6 cellular contexts compared by ENCODE assay signal in genomic region chrY:24270659-24271058, GRCh38.
DNase-seq lines count a peak whose midpoint lies in the region; ATAC-seq, FAIRE-seq and TF ChIP-seq lines count a peak whose summit lies in the region.
"Not testable (repeated sequence)": the region's sequence is repeated elsewhere in the genome, so short reads cannot be mapped to it uniquely, and the experiment has no call there.

No MANE protein-coding gene starts in this region.

- H3K36me3 ChIP-seq in PC-3 (ENCODE audit: low read depth, low read length); RWPE2 (ENCODE audit: low read depth); left lung; mucosa of descending colon (ENCODE audit: low read depth): not testable (repeated sequence)

- H3K9me2 ChIP-seq in PC-3 (replicated peaks; ENCODE audit: low read length) = not testable (repeated sequence)

- H3F3A ChIP-seq in PC-3 (ENCODE audit: low read length, unreplicated experiment) = not testable (repeated sequence)

- H4K20me1 ChIP-seq in PC-3 (ENCODE audit: low read length) = not testable (repeated sequence)

- TF ChIP-seq RAD21 in A549 (conservative IDR thresholded peaks at IDR 0.05 in 1 of 2, IDR thresholded peaks at IDR 0.05 in 1 of 2) = not testable (repeated sequence)

- intact Hi-C loops in PC-3 (cut with micrococcal nuclease); left lung (cut with DNase I); mucosa of descending colon (cut with DNase I, micrococcal nuclease): not testable (repeated sequence)

- DNase-seq in A549 (ENCODE audit: low read depth in 1 of 2, low spot score in 1 of 2); PC-3; RWPE2 (ENCODE audit: low spot score); foreskin keratinocyte; left lung; mucosa of descending colon: not testable (repeated sequence)

- not testable (repeated sequence) for H2AFZ ChIP-seq in PC-3 (ENCODE audit: low read length)

- CTCF ChIA-PET in A549 (lab: Yijun Ruan, JAX); PC-3 (lab: Charles Lee): not testable (repeated sequence)

- no CpG with 5 or more reads among the region's 2 CpGs for WGBS in A549 (ENCODE audit: missing lambda C conversion rate)

- not testable (repeated sequence) for H3K4me1 ChIP-seq in A549; PC-3 (ENCODE audit: insufficient read depth, low read length); RWPE2 (ENCODE audit: insufficient read depth, poor library complexity, severe bottlenecking); foreskin keratinocyte; left lung; mucosa of descending colon (ENCODE audit: low read depth)

- not testable (repeated sequence) for H3K9me3 ChIP-seq in A549; PC-3 (ENCODE audit: low read length); RWPE2 (ENCODE audit: severe bottlenecking); left lung; mucosa of descending colon

- H3K9ac ChIP-seq in PC-3 (ENCODE audit: low read length) = not testable (repeated sequence)

- not testable (repeated sequence) for H3K4me3 ChIP-seq in A549; PC-3 (ENCODE audit: low read length); RWPE2 (ENCODE audit: severe bottlenecking); left lung; mucosa of descending colon

- H3K4me2 ChIP-seq in A549; PC-3 (ENCODE audit: low read length): not testable (repeated sequence)

- ATAC-seq in A549 = peak; percentile 98 to 99
- ATAC-seq in PC-3 = peak; percentile 81
- peak; percentile 98 for ATAC-seq in RWPE2 (ENCODE audit: low read depth)
- ATAC-seq in foreskin keratinocyte = peak; percentile 100
- ATAC-seq in left lung = peak; percentile 83
- ATAC-seq in mucosa of descending colon = peak; percentile 60

- H3K27me3 ChIP-seq in PC-3 (ENCODE audit: low read length); RWPE2 (ENCODE audit: insufficient read depth, poor library complexity, severe bottlenecking); foreskin keratinocyte; left lung: not testable (repeated sequence)

- not testable (repeated sequence) for TF ChIP-seq EP300 in A549 (IDR thresholded peaks at IDR 0.05)

- not testable (repeated sequence) for H3K79me2 ChIP-seq in PC-3 (ENCODE audit: low read length)

- not testable (repeated sequence) for BruUV-seq in PC-3 (replicated peaks; lab: Mats Ljungman, UMichigan)

- not testable (repeated sequence) for FAIRE-seq in A549 (lab: Jason Lieb, UNC)

- POLR2A ChIA-PET in A549 (lab: Yijun Ruan, JAX); PC-3 (lab: Charles Lee; ENCODE audit: unreplicated experiment): not testable (repeated sequence)

- not testable (repeated sequence) for TF ChIP-seq CTCF in A549 (IDR thresholded peaks at IDR 0.05); PC-3 (conservative IDR thresholded peaks at IDR 0.05; ENCODE audit: low read depth, low read length); RWPE2 (IDR thresholded peaks at IDR 0.05; ENCODE audit: poor library complexity, severe bottlenecking); foreskin keratinocyte (conservative IDR thresholded peaks at IDR 0.05); left lung (IDR thresholded peaks at IDR 0.05); mucosa of descending colon (IDR thresholded peaks at IDR 0.05)

- not testable (repeated sequence) for TF ChIP-seq POLR2A in A549 (IDR thresholded peaks at IDR 0.05; ENCODE audit: low read length)

- not testable (repeated sequence) for H3K27ac ChIP-seq in A549; PC-3 (ENCODE audit: low read length); RWPE2 (ENCODE audit: poor library complexity, severe bottlenecking); foreskin keratinocyte; left lung
